ENCODE assay signal across 21 cellular contexts in genomic region chr5:89436464-89436863, GRCh38.
DNase-seq lines count a peak whose midpoint lies in the region; ATAC-seq, FAIRE-seq and TF ChIP-seq lines count a peak whose summit lies in the region.
"Had no signal": no experiment of that assay in that cellular context is flagged by ENCODE, and none has a peak within 500 bp of the region (broad histone marks: within the 10 kb centered on the region; RNA-seq: fewer than 3 reads in every experiment).

No MANE protein-coding gene starts in this region.

- TF ChIP-seq POLR2A in GM12891 (IDR thresholded peaks at IDR 0.05; ENCODE audit: low read depth, low read length) (no peak), thyroid gland (IDR thresholded peaks at IDR 0.05) (no peak)

- H3K36me3 ChIP-seq in SJSA1 (no peaks in the 10 kb centered on the region), osteoblast (ENCODE audit: insufficient read depth, low read length) (no peaks in the 10 kb centered on the region), thyroid gland (no peaks in the 10 kb centered on the region)
- H3K36me3 ChIP-seq: tibial artery had no signal

- H3K4me1 ChIP-seq in SJSA1 (replicated peaks), result peaks cover 13% of the 10 kb centered on the region
- peaks cover 14% of the 10 kb centered on the region for H3K4me1 ChIP-seq in osteoblast (ENCODE audit: insufficient read depth, low read length)
- no peaks in the 10 kb centered on the region for H3K4me1 ChIP-seq in thyroid gland

- no peaks in the 10 kb centered on the region for H3K27me3 ChIP-seq in SJSA1 (replicated peaks)
- no peaks in the 10 kb centered on the region for H3K27me3 ChIP-seq in osteoblast (ENCODE audit: insufficient read depth, low read length)
- H3K27me3 ChIP-seq in thyroid gland, result no peaks in the 10 kb centered on the region
- H3K27me3 ChIP-seq: dorsolateral prefrontal cortex, tibial artery had no signal

- H3K79me2 ChIP-seq in osteoblast (ENCODE audit: insufficient read depth, low read length), result no peaks in the 10 kb centered on the region

- intact Hi-C loops in thyroid gland (cut with DNase I), result no loop called here

- peak overlapping the region; percentile 77 for H2AFZ ChIP-seq in osteoblast (ENCODE audit: low read length)

- WGBS in thyroid gland, 2 donors, result 63 to 71% methylated on average over 3 of the region's 3 CpGs

- DNase-seq in GM12891 (ENCODE audit: insufficient read length, low spot score), result no peak
- DNase-seq in SJSA1 (ENCODE audit: low read depth in 1 of 2, low spot score in 2 of 2), result peak in 1 of 2 experiments; percentile 21
- no peak for DNase-seq in osteoblast (ENCODE audit: insufficient read length, low spot score, missing footprints)
- DNase-seq in activated gamma-delta T cell (lab: John Stamatoyannopoulos, UW), result no peak
- DNase-seq in thyroid gland, result no peak
- no peak for DNase-seq in NCI-H2107 treated with DMSO at 0.1 percent for 48 hours (lab: John Stamatoyannopoulos, UW; ENCODE audit: unreplicated experiment)
- no peak for DNase-seq in nucleus accumbens (lab: John Stamatoyannopoulos, UW)
- DNase-seq: activated CD4-positive, alpha-beta T cell treated with anti-CD3 and anti-CD28 coated beads, Interleukin-2, amount 50 U/mL, for 4 hours; amniotic stem cell; DMS79 treated with DMSO at 0.1 percent for 48 hours; dorsolateral prefrontal cortex; left cardiac atrium; midbrain; NCI-H1436 treated with DMSO at 0.1 percent for 48 hours; NCI-H2171 treated with DMSO at 0.1 percent for 48 hours; NCI-H69; SHP77; T-helper 1 cell; tibial artery had no signal

- TF ChIP-seq CTCF in osteoblast (IDR thresholded peaks at IDR 0.05; ENCODE audit: extremely low read depth, low read depth, low read length) (no peak), thyroid gland (IDR thresholded peaks at IDR 0.05) (no peak)

- peak; percentile 22 for ATAC-seq in HG02610 (IDR thresholded peaks at IDR 0.05; ENCODE audit: unreplicated experiment)
- ATAC-seq: left cardiac atrium had no signal

- H4K20me1 ChIP-seq in osteoblast (ENCODE audit: insufficient read depth, low read length), result no peaks in the 10 kb centered on the region

- FAIRE-seq in GM12891 (lab: Jason Lieb, UNC), result peak; percentile 41

- H3K9me3 ChIP-seq in SJSA1 (replicated peaks), result no peaks in the 10 kb centered on the region
- no peaks in the 10 kb centered on the region for H3K9me3 ChIP-seq in osteoblast (ENCODE audit: low read depth, low read length)
- H3K9me3 ChIP-seq in thyroid gland, result no peaks in the 10 kb centered on the region
- H3K9me3 ChIP-seq: tibial artery had no signal

- no peak overlapping the region for H3K4me3 ChIP-seq in SJSA1
- peak overlapping the region; percentile 31 for H3K4me3 ChIP-seq in osteoblast (ENCODE audit: insufficient read depth, low read length)
- no peak overlapping the region for H3K4me3 ChIP-seq in thyroid gland (replicated peaks in 1 of 3)
- H3K4me3 ChIP-seq: tibial artery had no signal

- H3K27ac ChIP-seq in SJSA1 (peak overlapping the region; percentile 16; the same call in 1 of the 2 replicates), osteoblast (ENCODE audit: low read depth, low read length) (no peak overlapping the region), thyroid gland (no peak overlapping the region)
- H3K27ac ChIP-seq: epithelial cell of prostate had no signal

- peak overlapping the region; percentile 64 for H3K4me2 ChIP-seq in osteoblast (ENCODE audit: insufficient read depth, low read length)

TF ChIP-seq in GM12891, 5 proteins besides CTCF, POLR2A, EP300 and RAD21:
- TF ChIP-seq SPI1 (IDR thresholded peaks at IDR 0.05; ENCODE audit: low read depth, low read length) (no peak), PAX5 (IDR thresholded peaks at IDR 0.05; ENCODE audit: insufficient read depth, low read length, severe bottlenecking) (no peak), POLR2AphosphoS5 (IDR thresholded peaks at IDR 0.05; ENCODE audit: low read depth, low read length) (no peak), TAF1 (IDR thresholded peaks at IDR 0.05; ENCODE audit: low read depth, low read length) (no peak), POU2F2 (IDR thresholded peaks at IDR 0.05; ENCODE audit: low read depth, low read length) (no peak)
